ENCODE assay signal across 1 cellular context in genomic region chr4:8836664-8837171, GRCh38.
TF ChIP-seq lines count a peak whose summit lies in the region.

No MANE protein-coding gene starts in this region.

TF ChIP-seq in HepG2, 621 proteins besides CTCF, POLR2A, EP300 and RAD21:
- TF ChIP-seq NRL (CRISPR knock-in tag; IDR thresholded peaks at IDR 0.05; ENCODE audit: borderline replicate concordance) (no peak), HINFP (CRISPR knock-in tag; IDR thresholded peaks at IDR 0.05; ENCODE audit: low read depth) (no peak), ZNF549 (CRISPR knock-in tag; IDR thresholded peaks at IDR 0.05) (no peak), TCF7L2 (IDR thresholded peaks at IDR 0.05; ENCODE audit: low read depth, low read length) (no peak), ZC3H13 (CRISPR knock-in tag; IDR thresholded peaks at IDR 0.05) (no peak), JUNB (CRISPR knock-in tag; IDR thresholded peaks at IDR 0.05; ENCODE audit: borderline replicate concordance) (no peak), ZNF121 (CRISPR knock-in tag; IDR thresholded peaks at IDR 0.05) (no peak), NFIC (IDR thresholded peaks at IDR 0.05; ENCODE audit: low read length) (no peak), EED (CRISPR knock-in tag; IDR thresholded peaks at IDR 0.05) (no peak), CSRNP2 (CRISPR knock-in tag; conservative IDR thresholded peaks at IDR 0.05; ENCODE audit: low read depth) (no peak), ZNF891 (CRISPR knock-in tag; IDR thresholded peaks at IDR 0.05) (no peak), SP2 (CRISPR knock-in tag; IDR thresholded peaks at IDR 0.05) (no peak), PRDM15 (CRISPR knock-in tag; IDR thresholded peaks at IDR 0.05) (no peak), ZNF576 (CRISPR knock-in tag; IDR thresholded peaks at IDR 0.05) (no peak), ZNF234 (CRISPR knock-in tag; conservative IDR thresholded peaks at IDR 0.05) (no peak), HNF4G (IDR thresholded peaks at IDR 0.05; ENCODE audit: borderline replicate concordance, low read depth, low read length) (no peak), HNF4G (CRISPR knock-in tag; IDR thresholded peaks at IDR 0.05; ENCODE audit: borderline replicate concordance, low read depth) (no peak), FOXC1 (CRISPR knock-in tag; IDR thresholded peaks at IDR 0.05; ENCODE audit: borderline replicate concordance) (no peak), ZNF775 (CRISPR knock-in tag; IDR thresholded peaks at IDR 0.05; ENCODE audit: borderline replicate concordance) (no peak), HNRNPK (IDR thresholded peaks at IDR 0.05; ENCODE audit: low read depth, low read length, poor library complexity, severe bottlenecking) (no peak), MED13 (CRISPR knock-in tag; IDR thresholded peaks at IDR 0.05) (no peak)
